ENCODE assay signal across 1 cellular context in the genomic region with DNA sequence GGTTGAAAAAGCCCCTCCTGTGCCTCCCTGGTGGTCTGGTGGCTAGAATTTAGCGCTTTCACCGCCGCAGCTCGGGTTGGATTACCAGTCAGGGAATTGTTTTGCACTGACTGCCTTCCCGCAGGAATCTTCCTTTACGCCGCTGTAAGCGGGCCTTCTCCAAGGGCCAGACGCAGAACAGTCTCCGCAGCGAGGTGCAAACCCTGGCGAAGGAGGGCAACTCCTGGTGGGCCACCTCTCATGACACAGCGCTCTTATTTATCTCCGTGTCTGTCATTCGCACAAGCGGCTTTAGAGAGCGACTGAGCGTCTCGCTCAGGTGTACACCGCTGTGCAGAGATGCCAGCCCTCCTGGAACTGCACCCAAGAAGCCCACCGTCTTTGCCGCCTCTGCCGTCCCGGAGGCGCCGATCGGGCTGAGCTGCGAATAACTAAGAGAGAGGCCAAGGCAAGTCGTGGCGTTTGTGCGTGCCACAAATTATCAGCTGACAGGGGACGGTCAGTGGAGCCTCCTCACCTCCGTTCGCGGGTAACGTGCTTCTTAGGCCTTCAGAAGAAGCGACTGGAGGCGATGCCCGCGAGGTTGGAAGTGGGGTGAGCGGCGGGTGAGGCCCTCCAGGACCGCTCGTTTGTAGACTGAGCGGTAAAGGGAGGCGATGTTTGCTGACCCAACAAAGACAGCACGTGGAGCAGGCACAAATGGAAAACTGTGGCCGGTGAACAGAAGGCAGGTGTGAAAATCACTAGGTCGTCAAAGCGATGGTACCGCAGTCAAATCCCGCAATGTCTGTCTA.
TF ChIP-seq lines count a peak whose summit lies in the region.

No MANE protein-coding gene starts in this region.

TF ChIP-seq in WTC11, 78 proteins besides CTCF, POLR2A, EP300 and RAD21 (continued from another document):
- TF ChIP-seq, protein P1, sequence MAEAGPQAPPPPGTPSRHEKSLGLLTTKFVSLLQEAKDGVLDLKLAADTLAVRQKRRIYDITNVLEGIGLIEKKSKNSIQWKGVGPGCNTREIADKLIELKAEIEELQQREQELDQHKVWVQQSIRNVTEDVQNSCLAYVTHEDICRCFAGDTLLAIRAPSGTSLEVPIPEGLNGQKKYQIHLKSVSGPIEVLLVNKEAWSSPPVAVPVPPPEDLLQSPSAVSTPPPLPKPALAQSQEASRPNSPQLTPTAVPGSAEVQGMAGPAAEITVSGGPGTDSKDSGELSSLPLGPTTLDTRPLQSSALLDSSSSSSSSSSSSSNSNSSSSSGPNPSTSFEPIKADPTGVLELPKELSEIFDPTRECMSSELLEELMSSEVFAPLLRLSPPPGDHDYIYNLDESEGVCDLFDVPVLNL (CRISPR knock-in tag; IDR thresholded peaks at IDR 0.05; ENCODE audit: borderline replicate concordance, low read depth) = no peak
- no peak for TF ChIP-seq CREM (CRISPR knock-in tag; IDR thresholded peaks at IDR 0.05)
- TF ChIP-seq NR1H2 (CRISPR knock-in tag; IDR thresholded peaks at IDR 0.05) = no peak
- TF ChIP-seq EMX1 (CRISPR knock-in tag; IDR thresholded peaks at IDR 0.05) = no peak
